1 cellular context compared by ENCODE assay signal in genomic region chr4:7526491-7526890, GRCh38.
TF ChIP-seq lines count a peak whose summit lies in the region.

No MANE protein-coding gene starts in this region.

TF ChIP-seq in WTC11, 78 proteins besides CTCF, POLR2A, EP300 and RAD21 (continued from another document):
- TF ChIP-seq USF1 (CRISPR knock-in tag; IDR thresholded peaks at IDR 0.05) (no peak), ZNF317 (CRISPR knock-in tag; IDR thresholded peaks at IDR 0.05; ENCODE audit: borderline replicate concordance, low read depth) (no peak), ATF3 (CRISPR knock-in tag; conservative IDR thresholded peaks at IDR 0.05) (no peak)
